8 cellular contexts compared by ENCODE assay signal in the genomic region with DNA sequence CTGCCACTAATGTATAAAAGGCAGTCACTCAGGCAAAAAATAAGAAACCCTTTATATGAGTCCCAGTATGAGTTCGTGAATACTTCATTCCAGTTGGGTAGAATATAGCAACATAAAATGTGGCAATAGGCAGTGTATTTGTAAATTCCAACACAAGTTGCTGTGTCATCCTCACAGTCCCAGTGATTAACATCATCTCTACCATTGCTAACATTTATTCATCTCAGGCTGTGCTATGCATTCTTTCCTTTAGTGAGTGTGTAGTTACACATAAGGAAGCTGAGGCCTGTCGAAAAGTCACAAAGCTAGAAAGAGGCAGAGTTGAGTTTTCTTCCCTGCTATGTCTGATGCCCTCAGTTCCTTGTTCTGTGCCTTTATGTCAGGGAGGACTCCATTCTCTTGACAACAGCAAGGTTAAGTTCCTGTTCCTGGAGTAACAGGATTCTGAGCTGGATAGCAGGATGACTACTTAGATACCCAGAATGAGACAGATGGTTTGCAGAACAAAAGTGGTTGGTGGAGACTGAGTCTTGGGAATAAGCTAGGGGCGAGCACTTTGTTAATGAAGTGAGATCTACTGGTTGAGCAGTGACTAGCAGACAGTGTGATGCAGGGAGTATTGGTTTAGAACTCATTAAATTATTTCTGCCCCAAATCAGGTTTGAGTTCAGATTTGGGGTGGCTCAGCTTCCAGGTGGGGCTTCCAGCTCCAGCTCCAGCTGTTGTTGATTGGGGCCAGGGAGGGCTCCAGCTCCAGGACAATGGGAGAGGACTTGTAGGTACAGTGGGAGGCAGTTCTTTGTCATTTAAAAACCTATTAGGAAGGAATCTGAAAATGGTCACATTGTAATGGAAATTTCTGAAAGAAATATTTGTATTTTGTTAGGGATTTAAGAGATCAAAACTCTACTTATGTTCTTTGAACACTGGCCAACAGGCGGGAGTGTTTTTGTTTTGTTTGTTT.
DNase-seq lines count a peak whose midpoint lies in the region; ATAC-seq and TF ChIP-seq lines count a peak whose summit lies in the region.
"Had no signal": no experiment of that assay in that cellular context is flagged by ENCODE, and none has a peak within 500 bp of the region (broad histone marks: within the 10 kb centered on the region; RNA-seq: fewer than 3 reads in every experiment).

No MANE protein-coding gene starts in this region.

- peaks cover 2% of the 10 kb centered on the region; the same call in 1 of the 2 replicates for H3K79me2 ChIP-seq in H9 (ENCODE audit: insufficient read depth, low read length)
- peaks cover 88% of the 10 kb centered on the region for H3K79me2 ChIP-seq in SK-N-SH (ENCODE audit: insufficient read depth)

- H3K4me1 Mint-ChIP-seq in H9: peaks cover 67 to 72% of the 10 kb centered on the region in 2 experiments

- TF ChIP-seq EP300 in SK-N-SH (IDR thresholded peaks at IDR 0.05; ENCODE audit: borderline replicate concordance in 1 of 2, low read depth in 1 of 2, low read length in 1 of 2): no peak

- H4K5ac ChIP-seq in H9 (ENCODE audit: insufficient read length, low read depth, low read length): no peak overlapping the region

- POLR2A ChIA-PET in SK-N-SH (lab: Yijun Ruan, JAX): no interaction called here

- H3K36me3 Mint-ChIP-seq in H9 (ENCODE audit: insufficient read depth in 1 of 3, low read depth in 3 of 3): peaks cover 8 to 13% (median 12%) of the 10 kb centered on the region in 3 experiments

- H3K79me1 ChIP-seq in H9 (ENCODE audit: insufficient read depth, low read depth, low read length, poor library complexity, severe bottlenecking): no peaks in the 10 kb centered on the region

- no peak overlapping the region for H2BK15ac ChIP-seq in H9 (ENCODE audit: low read depth, low read length)

- H3K27ac ChIP-seq in H9 (ENCODE audit: insufficient read length, low read depth, low read length): peak overlapping the region; percentile 83
- H3K27ac ChIP-seq in SK-N-SH (ENCODE audit: low read depth in 2 of 2, low read length in 1 of 2): peak overlapping the region; percentile 45 to 96
- H3K27ac ChIP-seq: dorsolateral prefrontal cortex had no signal

- no peak overlapping the region for H3K4me3 ChIP-seq in SK-N-SH (ENCODE audit: low read depth in 2 of 2, low read length in 1 of 2)
- H3K4me3 ChIP-seq in skeletal muscle satellite cell (ENCODE audit: low read length): no peak overlapping the region
- H3K4me3 ChIP-seq: dorsolateral prefrontal cortex had no signal

- H3K27me3 ChIP-seq in H9 (ENCODE audit: insufficient read depth, low read length) (no peaks in the 10 kb centered on the region), SK-N-SH (ENCODE audit: insufficient read depth) (no peaks in the 10 kb centered on the region), skeletal muscle satellite cell (ENCODE audit: control insufficient read depth, insufficient read depth, low read length) (no peaks in the 10 kb centered on the region)
- H3K27me3 ChIP-seq: dorsolateral prefrontal cortex had no signal

- H3K4ac ChIP-seq in H9 (ENCODE audit: low read depth, low read length): no peak overlapping the region

- H3K27me3 Mint-ChIP-seq in H9 (ENCODE audit: low read depth): no peaks in the 10 kb centered on the region

- H3F3A ChIP-seq in SK-N-SH (replicated peaks; ENCODE audit: insufficient read depth): peaks cover 50% of the 10 kb centered on the region

- H3K4me3 Mint-ChIP-seq in H9: peak overlapping the region in 1 of 2 experiments; percentile 68; a peak in 1 of 5 replicates

- H4K20me1 ChIP-seq in H9 (ENCODE audit: control insufficient read depth, insufficient read depth, insufficient read length) (no peaks in the 10 kb centered on the region), SK-N-SH (ENCODE audit: insufficient read depth) (no peaks in the 10 kb centered on the region)

- no peak overlapping the region for H2BK120ac ChIP-seq in H9 (ENCODE audit: low read depth, low read length, poor library complexity, severe bottlenecking)

- H3K9ac ChIP-seq in H9 (ENCODE audit: extremely low read depth, insufficient read length, low read length): no peak overlapping the region
- H3K9ac ChIP-seq in SK-N-SH: peak overlapping the region; percentile 0; the same call in 1 of the 2 replicates
- H3K9ac ChIP-seq in skeletal muscle satellite cell (ENCODE audit: low read depth, low read length): peak overlapping the region; percentile 27

- CTCF ChIA-PET in SK-N-SH (lab: Yijun Ruan, JAX): no interaction called here

- peaks cover 25% of the 10 kb centered on the region for H3K4me1 ChIP-seq in H9 (ENCODE audit: insufficient read depth, low read length)
- H3K4me1 ChIP-seq in SK-N-SH (ENCODE audit: control insufficient read depth in 1 of 2, insufficient read depth in 2 of 2, low read depth in 1 of 2, low read length in 1 of 2): peaks cover 37 to 70% of the 10 kb centered on the region in 2 experiments
- peaks cover 60% of the 10 kb centered on the region for H3K4me1 ChIP-seq in skeletal muscle satellite cell (ENCODE audit: control insufficient read depth, insufficient read depth, low read length)

- no peak overlapping the region for H3K23ac ChIP-seq in H9 (ENCODE audit: insufficient read length, low read depth, low read length)

- H3K23me2 ChIP-seq in H9 (ENCODE audit: insufficient read length, low read depth, low read length, poor library complexity, severe bottlenecking): no peaks in the 10 kb centered on the region

- H3K14ac ChIP-seq in H9 (ENCODE audit: insufficient read depth, low read length): peak overlapping the region; percentile 40; the same call in 1 of the 2 replicates

- H3K27ac Mint-ChIP-seq in H9: peak overlapping the region; percentile 88 to 94 (median 93)

- no peak overlapping the region for H4K91ac ChIP-seq in H9 (ENCODE audit: insufficient read length, low read depth, low read length)

- H3K4me2 ChIP-seq in H9 (ENCODE audit: insufficient read depth, insufficient read length, low read length) (peak overlapping the region; percentile 39), SK-N-SH (0 out of 2 replicates have a peak overlapping the region, but pooled peaks have one; percentile 2), skeletal muscle satellite cell (ENCODE audit: low read length) (no peak overlapping the region)

- H3K9me3 Mint-ChIP-seq in H9: no peaks in the 10 kb centered on the region

- TF ChIP-seq RAD21 in SK-N-SH (IDR thresholded peaks at IDR 0.05; ENCODE audit: low read length): no peak

- TF ChIP-seq CTCF in H9 (conservative IDR thresholded peaks at IDR 0.05): no peak
- no peak for TF ChIP-seq CTCF in SK-N-SH (IDR thresholded peaks at IDR 0.05)

- no peak overlapping the region for H2AFZ ChIP-seq in H9 (ENCODE audit: low read length)
- H2AFZ ChIP-seq in SK-N-SH (ENCODE audit: low read depth): no peak overlapping the region

- H3K9me3 ChIP-seq in H9 (ENCODE audit: control insufficient read depth, low read depth, low read length) (no peaks in the 10 kb centered on the region), SK-N-SH (no peaks in the 10 kb centered on the region), skeletal muscle satellite cell (replicated peaks; ENCODE audit: low read length) (no peaks in the 10 kb centered on the region)

- no peak overlapping the region for H2BK5ac ChIP-seq in H9 (ENCODE audit: insufficient read length, low read length)

- H2BK20ac ChIP-seq in H9 (ENCODE audit: low read depth, low read length, poor library complexity, severe bottlenecking): no peak overlapping the region

- no peak overlapping the region for H4K8ac ChIP-seq in H9 (replicated peaks; ENCODE audit: insufficient read length, low read depth, low read length)

- no peak for ATAC-seq in HG03439 (IDR thresholded peaks at IDR 0.05; ENCODE audit: unreplicated experiment)

- no peak overlapping the region for H2BK12ac ChIP-seq in H9 (ENCODE audit: insufficient read length, low read depth, low read length)

- H3K9me2 ChIP-seq in SK-N-SH: no peaks in the 10 kb centered on the region

- peak overlapping the region; percentile 67 for H2AK5ac ChIP-seq in H9 (ENCODE audit: insufficient read length, low read length)

- DNase-seq in H9: peak; percentile 63
- no peak for DNase-seq in SK-N-SH
- peak; percentile 85 for DNase-seq in fibroblast of peridontal ligament (ENCODE audit: extremely low read depth)
- no peak for DNase-seq in mucosa of gallbladder (ENCODE audit: low spot score)
- DNase-seq in SHP77 treated with DMSO at 0.1 percent for 48 hours (lab: John Stamatoyannopoulos, UW): no peak
- DNase-seq: dorsolateral prefrontal cortex had no signal

- WGBS in H9 (ENCODE audit: extremely low coverage, insufficient read length, low lambda C conversion rate): no CpG with 5 or more reads among the region's 4 CpGs
- 79% methylated on average over 4 of the region's 4 CpGs for WGBS in SK-N-SH (ENCODE audit: low lambda C conversion rate)

- H3T11ph ChIP-seq in H9 (ENCODE audit: low read length): no peak overlapping the region

- H3K18ac ChIP-seq in H9 (ENCODE audit: insufficient read length, low read depth, low read length): no peak overlapping the region

- no peak overlapping the region for H3K56ac ChIP-seq in H9 (ENCODE audit: insufficient read length, low read depth, low read length)

- peaks cover 0 to 21% of the 10 kb centered on the region in 2 experiments for H3K36me3 ChIP-seq in SK-N-SH (replicated peaks in 1 of 2; ENCODE audit: control insufficient read depth in 1 of 2, insufficient read depth in 2 of 2, low read length in 1 of 2)
- peaks cover 22% of the 10 kb centered on the region for H3K36me3 ChIP-seq in skeletal muscle satellite cell (ENCODE audit: insufficient read depth, low read length)

TF ChIP-seq in SK-N-SH, 30 proteins besides CTCF, POLR2A, EP300 and RAD21 (continues in another document):
- TF ChIP-seq ZBTB33 (IDR thresholded peaks at IDR 0.05; ENCODE audit: borderline replicate concordance, low read depth): no peak
- no peak for TF ChIP-seq RXRA (IDR thresholded peaks at IDR 0.05; ENCODE audit: borderline replicate concordance, low read depth)
- TF ChIP-seq TEAD4 (IDR thresholded peaks at IDR 0.05; ENCODE audit: borderline replicate concordance, insufficient read depth): no peak
- TF ChIP-seq SMC3 (IDR thresholded peaks at IDR 0.05; ENCODE audit: low read depth, low read length): no peak
- TF ChIP-seq GATA2 (CRISPR knock-in tag; IDR thresholded peaks at IDR 0.05): no peak
- TF ChIP-seq FOSL2 (IDR thresholded peaks at IDR 0.05; ENCODE audit: borderline replicate concordance, low read depth): no peak

Comparison
In these comparisons a context has a peak if more than half of its experiments do, and no peak if none do; other contexts are left out.
1. DNase-seq: peak in H9 (single experiment) and fibroblast of peridontal ligament (single experiment); none in SK-N-SH (single experiment), mucosa of gallbladder (single experiment) and SHP77 treated with DMSO at 0.1 percent for 48 hours (single experiment).